8 cellular contexts compared by ENCODE assay signal in the genomic region with DNA sequence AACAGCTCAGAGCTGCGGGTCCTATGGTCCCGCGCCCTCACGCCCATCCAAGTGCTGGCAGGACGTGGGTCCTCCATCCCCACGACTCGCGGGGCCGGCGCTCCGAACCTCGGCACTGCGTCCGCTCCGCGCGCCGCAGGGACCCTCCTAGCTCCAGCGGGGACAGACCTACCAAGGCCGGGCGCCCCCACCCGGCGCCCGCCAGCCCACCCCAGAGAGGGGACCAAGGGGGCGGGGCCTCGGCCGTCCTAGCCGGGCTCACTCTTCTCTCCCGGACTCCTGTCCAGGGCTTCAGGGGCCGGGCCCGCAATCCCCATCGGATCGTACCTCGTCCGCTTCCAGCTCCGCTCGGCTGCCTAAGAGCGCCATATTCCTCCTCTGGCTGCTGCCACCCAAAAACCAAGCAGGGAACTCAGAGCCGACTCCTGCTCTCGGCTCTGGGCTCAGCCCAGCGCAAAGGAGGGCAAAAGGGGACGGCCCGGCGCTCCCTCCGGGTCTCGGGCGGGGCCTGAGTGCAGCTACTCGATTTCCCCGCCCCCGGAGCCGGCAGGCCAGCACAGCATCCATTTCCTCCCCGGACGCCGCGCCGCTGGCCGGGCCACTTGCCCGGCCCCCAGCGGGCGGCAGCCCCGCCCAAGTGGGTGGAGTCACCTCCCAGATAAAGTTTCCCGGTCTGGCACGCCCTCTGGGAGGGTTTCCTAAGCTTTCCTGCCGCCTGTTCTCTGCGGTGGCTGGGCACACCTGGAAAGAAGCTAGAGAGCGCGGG. TPM values are rescaled to one million over a fixed set of nuclear protein-coding genes. Genes with fewer than 3 reads are reported as not detected.
DNase-seq lines count a peak whose midpoint lies in the region; ATAC-seq and TF ChIP-seq lines count a peak whose summit lies in the region.

Gene TTC39B (minus strand): TSS at position 460 of the 766 bp plus-strand sequence. CDS start 91 bp downstream, at position 369.

- POLR2A ChIA-PET in T-cell (lab: Charles Lee): interaction anchor here (0.6 to 0.8 kb wide), 2 partner anchors 13 to 116 kb away, joined by 3 to 4 read pairs; partner anchors contain the start of gene SNAPC3 (in 1 of the 2)

- TF ChIP-seq CTCF in GM12865 (IDR thresholded peaks at IDR 0.05; ENCODE audit: insufficient read depth, low read depth, low read length, missing control alignments) (no peak), progenitor cell of endocrine pancreas (IDR thresholded peaks at IDR 0.05; ENCODE audit: unreplicated experiment) (peak; percentile 22)

- H3K27ac ChIP-seq in urinary bladder (ENCODE audit: low read depth): peak within 1 kb of the TSS; percentile 95

- H3K4me3 Mint-ChIP-seq in T-cell (peak within 1 kb of the TSS; percentile 96 to 99 (median 97)), progenitor cell of endocrine pancreas (ENCODE audit: low read depth) (peak within 1 kb of the TSS; percentile 96)

- H3K4me3 ChIP-seq in GM12865 (ENCODE audit: low read depth, low read length) (peak within 1 kb of the TSS; percentile 88), urinary bladder (ENCODE audit: low read depth, low read length) (peak within 1 kb of the TSS; percentile 86)

- peak within 1 kb of the TSS; percentile 97 for H3K27ac Mint-ChIP-seq in T-cell
- H3K27ac Mint-ChIP-seq in progenitor cell of endocrine pancreas: peak within 1 kb of the TSS; percentile 98

- CTCF ChIA-PET in T-cell (lab: Charles Lee): interaction anchor here in 1 of 2 donors (1.1 to 1.2 kb wide), 2 partner anchors 35 to 116 kb away, joined by 3 to 4 read pairs; partner anchors contain the start of gene SNAPC3

- DNase-seq in GM12865 (ENCODE audit: low read depth): peak; percentile 85
- peak; percentile 84 for DNase-seq in NCI-H1048 (lab: John Stamatoyannopoulos, UW)
- DNase-seq in T-cell: peak; percentile 22 to 77 (median 60)
- DNase-seq in amniotic stem cell (lab: John Stamatoyannopoulos, UW): peak; percentile 76
- DNase-seq in left ventricle myocardium superior: peak; percentile 96
- peak; percentile 91 for DNase-seq in progenitor cell of endocrine pancreas (ENCODE audit: low spot score, unreplicated experiment)

- no peaks in the 10 kb centered on the region for H3K27me3 Mint-ChIP-seq in T-cell
- H3K27me3 Mint-ChIP-seq in progenitor cell of endocrine pancreas: peaks cover 5% of the 10 kb centered on the region

- WGBS in urinary bladder: under 1% methylated on average over 67 of the region's 67 CpGs

- H3K4me1 ChIP-seq in urinary bladder (ENCODE audit: insufficient read depth): no peaks in the 10 kb centered on the region

- H3K4me1 Mint-ChIP-seq in T-cell: peaks cover 57 to 63% (median 60%) of the 10 kb centered on the region in 3 donors
- peaks cover 16% of the 10 kb centered on the region for H3K4me1 Mint-ChIP-seq in progenitor cell of endocrine pancreas (ENCODE audit: low read depth)

- peak; percentile 96 for ATAC-seq in HG02610 (IDR thresholded peaks at IDR 0.05; ENCODE audit: unreplicated experiment)
- peak; percentile 68 to 76 (median 74) for ATAC-seq in T-cell (replicated peaks in 1 of 4)
- peak; percentile 99 for ATAC-seq in left ventricle myocardium superior

- H3K9me3 Mint-ChIP-seq in T-cell (no peaks in the 10 kb centered on the region), progenitor cell of endocrine pancreas (ENCODE audit: low read depth) (no peaks in the 10 kb centered on the region)

- intact Hi-C loops in left ventricle myocardium superior (cut with micrococcal nuclease): loop anchor here (10.0 kb wide), 1 partner anchor 118 kb away; the partner anchor contains the start of gene SNAPC3

- peaks cover 4% of the 10 kb centered on the region for H3K36me3 Mint-ChIP-seq in T-cell
- no peaks in the 10 kb centered on the region for H3K36me3 Mint-ChIP-seq in progenitor cell of endocrine pancreas (ENCODE audit: insufficient read depth)

- H3K36me3 ChIP-seq in urinary bladder (ENCODE audit: insufficient read depth): no peaks in the 10 kb centered on the region

RNA-seq across cellular contexts. Expression of gene TTC39B, which starts in this region (rescaled TPM):
- total RNA-seq in T-cell: 10 to 100 TPM; 32.4 to 54.6 (median 35.6) TPM
- total RNA-seq in left ventricle myocardium superior: 1.4 TPM
- 6.6 and 7.8 TPM in 2 replicates for total RNA-seq in progenitor cell of endocrine pancreas
- total RNA-seq in urinary bladder: 22.4 TPM
- polyA plus RNA-seq in urinary bladder: 2.8 TPM

Comparison
In these comparisons a context has a peak if more than half of its experiments do, and no peak if none do; other contexts are left out.
1. Peak in every context shown above with its lines: DNase-seq, ATAC-seq, H3K4me3 ChIP-seq and H3K27ac ChIP-seq.